In genomic region chr11:14974021-14974698, GRCh38 we compare ENCODE assay signal across 9 cellular contexts. TPM values are rescaled to one million over a fixed set of nuclear protein-coding genes. Genes with fewer than 3 reads are reported as not detected.
DNase-seq lines count a peak whose midpoint lies in the region; ATAC-seq lines count a peak whose summit lies in the region.
"Had no signal": no experiment of that assay in that cellular context is flagged by ENCODE, and none has a peak within 500 bp of the region (broad histone marks: within the 10 kb centered on the region; RNA-seq: fewer than 3 reads in every experiment).

No MANE protein-coding gene starts in this region.

- no peak overlapping the region for H3K27ac Mint-ChIP-seq in activated T-helper 2 cell treated with anti-CD3 and anti-CD28 coated beads, Interferon-gamma antibody, Interleukin-2, Interleukin-4, amounts not matched to agents 10 μg/mL and 5 μg/mL and 100 μg/mL, durations not matched to agents 14 hours and 24 hours and 36 hours
- H3K27ac Mint-ChIP-seq in stimulated activated memory B cell treated with anti-CD40 and anti-IgM and Interleukin-4, amounts not matched to agents 10 μg/mL and 1 μg/mL and 100 μg/mL, for 72 hours: peak overlapping the region; percentile 3

- H3K9me3 Mint-ChIP-seq in activated T-helper 2 cell treated with anti-CD3 and anti-CD28 coated beads, Interferon-gamma antibody, Interleukin-2, Interleukin-4, amounts not matched to agents 10 μg/mL and 5 μg/mL and 100 μg/mL, durations not matched to agents 14 hours and 24 hours and 36 hours: no peaks in the 10 kb centered on the region
- no peaks in the 10 kb centered on the region for H3K9me3 Mint-ChIP-seq in stimulated activated memory B cell treated with anti-CD40 and anti-IgM and Interleukin-4, amounts not matched to agents 10 μg/mL and 1 μg/mL and 100 μg/mL, for 72 hours

- ATAC-seq in stimulated activated memory B cell treated with anti-CD40 and anti-IgM and Interleukin-4, amounts not matched to agents 10 μg/mL and 1 μg/mL and 100 μg/mL, for 72 hours: peak; percentile 28
- ATAC-seq in GM21367 (IDR thresholded peaks at IDR 0.05; ENCODE audit: unreplicated experiment): no peak

- H3K27me3 Mint-ChIP-seq in activated T-helper 2 cell treated with anti-CD3 and anti-CD28 coated beads, Interferon-gamma antibody, Interleukin-2, Interleukin-4, amounts not matched to agents 10 μg/mL and 5 μg/mL and 100 μg/mL, durations not matched to agents 14 hours and 24 hours and 36 hours (ENCODE audit: low read depth): peaks cover 77% of the 10 kb centered on the region
- H3K27me3 Mint-ChIP-seq in stimulated activated memory B cell treated with anti-CD40 and anti-IgM and Interleukin-4, amounts not matched to agents 10 μg/mL and 1 μg/mL and 100 μg/mL, for 72 hours: peaks cover 79% of the 10 kb centered on the region

- peaks cover 21% of the 10 kb centered on the region for H3K4me1 Mint-ChIP-seq in activated T-helper 2 cell treated with anti-CD3 and anti-CD28 coated beads, Interferon-gamma antibody, Interleukin-2, Interleukin-4, amounts not matched to agents 10 μg/mL and 5 μg/mL and 100 μg/mL, durations not matched to agents 14 hours and 24 hours and 36 hours (ENCODE audit: low read depth)
- H3K4me1 Mint-ChIP-seq in stimulated activated memory B cell treated with anti-CD40 and anti-IgM and Interleukin-4, amounts not matched to agents 10 μg/mL and 1 μg/mL and 100 μg/mL, for 72 hours: peaks cover 34% of the 10 kb centered on the region

- peak overlapping the region; percentile 40 for H3K4me3 Mint-ChIP-seq in activated T-helper 2 cell treated with anti-CD3 and anti-CD28 coated beads, Interferon-gamma antibody, Interleukin-2, Interleukin-4, amounts not matched to agents 10 μg/mL and 5 μg/mL and 100 μg/mL, durations not matched to agents 14 hours and 24 hours and 36 hours (ENCODE audit: low read depth)
- peak overlapping the region; percentile 67 for H3K4me3 Mint-ChIP-seq in stimulated activated memory B cell treated with anti-CD40 and anti-IgM and Interleukin-4, amounts not matched to agents 10 μg/mL and 1 μg/mL and 100 μg/mL, for 72 hours

- intact Hi-C loops in activated T-helper 2 cell treated with anti-CD3 and anti-CD28 coated beads, Interferon-gamma antibody, Interleukin-2, Interleukin-4, amounts not matched to agents 10 μg/mL and 5 μg/mL and 100 μg/mL, durations not matched to agents 14 hours and 24 hours and 36 hours (cut with micrococcal nuclease): loop anchor here (1.0 to 5.0 kb wide), 4 partner anchors 33 to 1633 kb away; no protein-coding TSS in a partner anchor

- DNase-seq in NCI-H1417 (lab: John Stamatoyannopoulos, UW) (peak in 2 of 3 experiments; percentile 67 to 74), NCI-H1417 treated with DMSO at 0.1 percent for 48 hours (lab: John Stamatoyannopoulos, UW) (no peak), iPS-NIHi11 (ENCODE audit: low spot score) (peak; percentile 37), globus pallidus (ENCODE audit: low spot score) (no peak), NCI-H69 (lab: John Stamatoyannopoulos, UW) (no peak)
- no peak for DNase-seq in activated T-helper 2 cell treated with anti-CD3 and anti-CD28 coated beads, Interferon-gamma antibody, Interleukin-2, Interleukin-4, amounts not matched to agents 10 μg/mL and 5 μg/mL and 100 μg/mL, durations not matched to agents 14 hours and 24 hours and 36 hours (ENCODE audit: low spot score)
- DNase-seq: ACHN had no signal

- no peaks in the 10 kb centered on the region for H3K36me3 Mint-ChIP-seq in activated T-helper 2 cell treated with anti-CD3 and anti-CD28 coated beads, Interferon-gamma antibody, Interleukin-2, Interleukin-4, amounts not matched to agents 10 μg/mL and 5 μg/mL and 100 μg/mL, durations not matched to agents 14 hours and 24 hours and 36 hours (ENCODE audit: low read depth)
- no peaks in the 10 kb centered on the region for H3K36me3 Mint-ChIP-seq in stimulated activated memory B cell treated with anti-CD40 and anti-IgM and Interleukin-4, amounts not matched to agents 10 μg/mL and 1 μg/mL and 100 μg/mL, for 72 hours

RNA-seq across cellular contexts. Expression of gene CALCA, which starts 2.0 kb away (rescaled TPM):
- not detected in 2 replicates for total RNA-seq in activated T-helper 2 cell treated with anti-CD3 and anti-CD28 coated beads, Interferon-gamma antibody, Interleukin-2, Interleukin-4, amounts not matched to agents 10 μg/mL and 5 μg/mL and 100 μg/mL, durations not matched to agents 14 hours and 24 hours and 36 hours

Comparison
In these comparisons a context has a peak if more than half of its experiments do, and no peak if none do; other contexts are left out.
1. DNase-seq: peak in NCI-H1417 (2 of 3) and iPS-NIHi11 (single experiment); none in NCI-H1417 treated with DMSO at 0.1 percent for 48 hours (single experiment), activated T-helper 2 cell treated with anti-CD3 and anti-CD28 coated beads, Interferon-gamma antibody, Interleukin-2, Interleukin-4, amounts not matched to agents 10 μg/mL and 5 μg/mL and 100 μg/mL, durations not matched to agents 14 hours and 24 hours and 36 hours (single experiment), globus pallidus (single experiment) and NCI-H69 (single experiment).